In the genomic region with DNA sequence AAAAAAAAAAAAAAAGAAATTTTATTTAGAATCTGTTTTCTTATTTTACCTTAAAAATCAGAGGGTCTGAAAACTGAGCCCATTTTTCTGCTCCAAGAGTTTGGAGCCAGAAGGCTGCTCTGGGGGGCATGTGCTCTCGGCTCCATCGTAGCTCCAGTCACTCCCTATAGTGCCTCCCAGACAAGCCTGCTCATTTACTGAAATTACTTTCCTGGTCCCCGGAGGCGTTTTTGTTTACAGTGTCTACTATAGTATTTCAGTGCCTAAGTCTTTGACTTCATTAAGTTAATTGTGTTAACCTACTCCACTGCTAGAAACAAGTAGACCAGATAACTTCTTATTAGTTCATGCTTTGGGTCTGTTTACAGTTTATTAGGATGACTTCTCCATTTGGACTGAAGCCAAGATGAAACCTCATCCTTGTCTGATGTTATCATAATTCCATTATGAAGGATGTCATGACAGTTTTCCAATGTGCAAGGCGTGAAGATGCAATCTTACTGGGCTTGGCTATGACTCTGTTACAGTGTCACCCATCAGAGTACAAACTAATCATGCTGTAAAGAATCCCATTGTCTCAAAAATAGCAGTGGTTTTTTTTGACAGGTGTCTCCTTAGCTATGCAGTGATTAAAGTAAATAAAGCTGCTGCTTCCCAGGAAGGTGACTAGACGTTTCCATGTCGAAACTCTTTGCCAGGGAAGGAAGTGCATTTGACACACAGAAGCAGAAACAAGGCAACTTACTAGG, we compare ENCODE assay signal across 17 cellular contexts.
DNase-seq lines count a peak whose midpoint lies in the region; ATAC-seq and TF ChIP-seq lines count a peak whose summit lies in the region.
"Had no signal": no experiment of that assay in that cellular context is flagged by ENCODE, and none has a peak within 500 bp of the region (broad histone marks: within the 10 kb centered on the region; RNA-seq: fewer than 3 reads in every experiment).

No MANE protein-coding gene starts in this region.

- H3K4me3 ChIP-seq in A673 (ENCODE audit: low read depth, low read length, poor library complexity, severe bottlenecking): no peak overlapping the region
- H3K4me3 ChIP-seq: left lung had no signal

- H3K4me3 Mint-ChIP-seq in activated CD4-positive, alpha-beta T cell treated with anti-CD3 and anti-CD28 coated beads, Interleukin-2, amount 10 ng/mL, durations not matched to agents 7 days and 5 days: no peak overlapping the region
- H3K4me3 Mint-ChIP-seq: activated CD8-positive, alpha-beta T cell treated with anti-CD3 and anti-CD28 coated beads, Interleukin-2, amount 10 ng/mL, durations not matched to agents 7 days and 5 days; activated T-helper 1 cell treated with anti-CD3 and anti-CD28 coated beads, Interleukin-12 subunit alpha, Interleukin-12 subunit beta, Interleukin-2, Interleukin-4 antibody, amounts not matched to agents 30 ng/mL and 10 ng/mL and 1 ng/mL, durations not matched to agents 14 hours and 24 hours and 36 hours; central memory CD8-positive, alpha-beta T cell; stimulated activated naive CD8-positive, alpha-beta T cell treated with anti-CD3 and anti-CD28 coated beads, Interleukin-15, amount 100 ng/mL, for 72 hours; T-cell had no signal

- CTCF ChIA-PET in A673 (lab: Charles Lee): no interaction called here
- CTCF ChIA-PET in activated CD4-positive, alpha-beta T cell treated with anti-CD3 and anti-CD28 coated beads, Interleukin-2, amount 10 ng/mL, durations not matched to agents 7 days and 5 days (lab: Charles Lee): no interaction called here

- POLR2A ChIA-PET in A673 (lab: Charles Lee; ENCODE audit: low non-redundant PET): no interaction called here
- POLR2A ChIA-PET in activated CD4-positive, alpha-beta T cell treated with anti-CD3 and anti-CD28 coated beads, Interleukin-2, amount 10 ng/mL, durations not matched to agents 7 days and 5 days (lab: Charles Lee): no interaction called here

- H3K4me1 ChIP-seq in A673 (ENCODE audit: insufficient read depth, low read length, poor library complexity, severe bottlenecking) (no peaks in the 10 kb centered on the region), foreskin keratinocyte (no peaks in the 10 kb centered on the region)
- H3K4me1 ChIP-seq: left lung had no signal

- H3K27me3 Mint-ChIP-seq in activated CD4-positive, alpha-beta T cell treated with anti-CD3 and anti-CD28 coated beads, Interleukin-2, amount 10 ng/mL, durations not matched to agents 7 days and 5 days: no peaks in the 10 kb centered on the region

- TF ChIP-seq CTCF in A673 (conservative IDR thresholded peaks at IDR 0.05; ENCODE audit: low read depth, low read length) (no peak), foreskin keratinocyte (conservative IDR thresholded peaks at IDR 0.05) (no peak)

- BruUV-seq in A673 (replicated peaks; lab: Mats Ljungman, UMichigan): no TSS peak

- no peaks in the 10 kb centered on the region for H3K4me1 Mint-ChIP-seq in activated CD4-positive, alpha-beta T cell treated with anti-CD3 and anti-CD28 coated beads, Interleukin-2, amount 10 ng/mL, durations not matched to agents 7 days and 5 days
- H3K4me1 Mint-ChIP-seq: central memory CD8-positive, alpha-beta T cell; stimulated activated naive CD8-positive, alpha-beta T cell treated with anti-CD3 and anti-CD28 coated beads, Interleukin-15, amount 100 ng/mL, for 72 hours; T-cell had no signal

- no peaks in the 10 kb centered on the region for H3K36me3 Mint-ChIP-seq in activated CD4-positive, alpha-beta T cell treated with anti-CD3 and anti-CD28 coated beads, Interleukin-2, amount 10 ng/mL, durations not matched to agents 7 days and 5 days (ENCODE audit: low read depth)
- H3K36me3 Mint-ChIP-seq: T-cell had no signal

- H3K36me3 ChIP-seq in A673 (ENCODE audit: insufficient read depth, low read length, poor library complexity, severe bottlenecking): no peaks in the 10 kb centered on the region
- H3K36me3 ChIP-seq: left lung had no signal

- no peaks in the 10 kb centered on the region for H3K9me3 Mint-ChIP-seq in activated CD4-positive, alpha-beta T cell treated with anti-CD3 and anti-CD28 coated beads, Interleukin-2, amount 10 ng/mL, durations not matched to agents 7 days and 5 days
- H3K9me3 Mint-ChIP-seq: central memory CD8-positive, alpha-beta T cell; stimulated activated naive CD8-positive, alpha-beta T cell treated with anti-CD3 and anti-CD28 coated beads, Interleukin-15, amount 100 ng/mL, for 72 hours had no signal

- peaks cover 47% of the 10 kb centered on the region for H3K27me3 ChIP-seq in A673 (replicated peaks; ENCODE audit: insufficient read depth, low read depth, low read length, poor library complexity)
- H3K27me3 ChIP-seq in foreskin keratinocyte: no peaks in the 10 kb centered on the region
- H3K27me3 ChIP-seq: left lung had no signal

- peak; percentile 18 for DNase-seq in A673 (ENCODE audit: low spot score)
- peak; percentile 89 for DNase-seq in NCI-H1105 treated with DMSO at 0.1 percent for 48 hours (lab: John Stamatoyannopoulos, UW)
- peak; percentile 82 for DNase-seq in NCI-H748 treated with DMSO at 0.1 percent for 48 hours (lab: John Stamatoyannopoulos, UW)
- DNase-seq in foreskin keratinocyte: peak; percentile 7 to 53
- no peak for DNase-seq in MV-4-11 (lab: John Stamatoyannopoulos, UW)
- no peak for DNase-seq in activated CD4-positive, alpha-beta T cell treated with anti-CD3 and anti-CD28 coated beads, Interleukin-2, amount 10 ng/mL, durations not matched to agents 7 days and 5 days
- no peak for DNase-seq in superior temporal gyrus (ENCODE audit: extremely low spot score)
- DNase-seq: activated CD8-positive, alpha-beta T cell treated with anti-CD3 and anti-CD28 coated beads, Interleukin-2, amount 10 ng/mL, durations not matched to agents 7 days and 5 days; effector memory CD4-positive, alpha-beta T cell; left lung; stimulated activated naive CD8-positive, alpha-beta T cell treated with anti-CD3 and anti-CD28 coated beads, Interleukin-15, amount 100 ng/mL, for 72 hours; T-cell had no signal

- H3K9me3 ChIP-seq in A673 (ENCODE audit: low read depth, low read length, poor library complexity, severe bottlenecking): no peaks in the 10 kb centered on the region
- H3K9me3 ChIP-seq: left lung had no signal

- H3K27ac Mint-ChIP-seq in activated CD4-positive, alpha-beta T cell treated with anti-CD3 and anti-CD28 coated beads, Interleukin-2, amount 10 ng/mL, durations not matched to agents 7 days and 5 days: no peak overlapping the region
- H3K27ac Mint-ChIP-seq: activated CD8-positive, alpha-beta T cell treated with anti-CD3 and anti-CD28 coated beads, Interleukin-2, amount 10 ng/mL, durations not matched to agents 7 days and 5 days; activated T-helper 1 cell treated with anti-CD3 and anti-CD28 coated beads, Interleukin-12 subunit alpha, Interleukin-12 subunit beta, Interleukin-2, Interleukin-4 antibody, amounts not matched to agents 30 ng/mL and 10 ng/mL and 1 ng/mL, durations not matched to agents 14 hours and 24 hours and 36 hours; stimulated activated naive CD8-positive, alpha-beta T cell treated with anti-CD3 and anti-CD28 coated beads, Interleukin-15, amount 100 ng/mL, for 72 hours; T-cell had no signal

- intact Hi-C loops in A673 (cut with micrococcal nuclease; ENCODE audit: unreplicated experiment): no loop called here

- no peak overlapping the region for H3K27ac ChIP-seq in A673 (ENCODE audit: low read depth, low read length, poor library complexity, severe bottlenecking)
- H3K27ac ChIP-seq in foreskin keratinocyte: no peak overlapping the region
- H3K27ac ChIP-seq: KMS-11, left lung, VCaP had no signal

- no peak for ATAC-seq in foreskin keratinocyte
- no peak for ATAC-seq in HG03025 (IDR thresholded peaks at IDR 0.05; ENCODE audit: low FRiP score, unreplicated experiment)
- ATAC-seq: activated CD8-positive, alpha-beta T cell treated with anti-CD3 and anti-CD28 coated beads, Interleukin-2, amount 10 ng/mL, durations not matched to agents 7 days and 5 days; left lung; stimulated activated naive CD8-positive, alpha-beta T cell treated with anti-CD3 and anti-CD28 coated beads, Interleukin-15, amount 100 ng/mL, for 72 hours; T-cell had no signal

Comparison
In these comparisons a context has a peak if more than half of its experiments do, and no peak if none do; other contexts are left out.
1. DNase-seq: peak in A673 (single experiment), NCI-H1105 treated with DMSO at 0.1 percent for 48 hours (single experiment), NCI-H748 treated with DMSO at 0.1 percent for 48 hours (single experiment) and foreskin keratinocyte (2 of 2); none in MV-4-11 (single experiment), activated CD4-positive, alpha-beta T cell treated with anti-CD3 and anti-CD28 coated beads, Interleukin-2, amount 10 ng/mL, durations not matched to agents 7 days and 5 days (single experiment) and superior temporal gyrus (single experiment).